In genomic region chrX:153470411-153471363, GRCh38 we compare ENCODE assay signal across 8 cellular contexts. TPM values are rescaled to one million over a fixed set of nuclear protein-coding genes. Genes with fewer than 3 reads are reported as not detected.
DNase-seq lines count a peak whose midpoint lies in the region; ATAC-seq and TF ChIP-seq lines count a peak whose summit lies in the region.

TSS of gene HAUS7 (minus strand) at chrX:153470576. CDS start at chrX:153470557, 19 bp downstream.

- peaks cover 26% of the 10 kb centered on the region for H3K4me1 ChIP-seq in osteoblast (ENCODE audit: insufficient read depth, low read length)
- H3K4me1 ChIP-seq in thoracic aorta (ENCODE audit: control insufficient read depth in 1 of 2, low read depth in 2 of 2), result peaks cover 6 to 49% of the 10 kb centered on the region in 2 donors

- H3K9me3 ChIP-seq in osteoblast (ENCODE audit: low read depth, low read length), result no peaks in the 10 kb centered on the region
- H3K9me3 ChIP-seq in thoracic aorta, result no peaks in the 10 kb centered on the region

- H2AFZ ChIP-seq in osteoblast (ENCODE audit: low read length), result peak within 1 kb of the TSS; percentile 29

- peaks cover 10% of the 10 kb centered on the region for H3K4me1 Mint-ChIP-seq in activated naive CD4-positive, alpha-beta T cell treated with anti-CD3 and anti-CD28 coated beads, Interleukin-2, amount 50 U/mL, for 24 hours

- H3K27ac ChIP-seq in osteoblast (ENCODE audit: low read depth, low read length) (no peak within 1 kb of the TSS), thoracic aorta (peak within 1 kb of the TSS; percentile 50 to 64)

- H3K36me3 ChIP-seq in osteoblast (ENCODE audit: insufficient read depth, low read length) (no peaks in the 10 kb centered on the region), thoracic aorta (no peaks in the 10 kb centered on the region)

- TF ChIP-seq CTCF in GM12864 (IDR thresholded peaks at IDR 0.05; ENCODE audit: low read depth, low read length, missing control alignments) (peak; percentile 68), osteoblast (IDR thresholded peaks at IDR 0.05; ENCODE audit: extremely low read depth, low read depth, low read length) (peak; percentile 52), thoracic aorta (IDR thresholded peaks at IDR 0.05) (peak; percentile 64)

- ATAC-seq in HG02610 (IDR thresholded peaks at IDR 0.05; ENCODE audit: unreplicated experiment) (peak; percentile 86), SK-N-SH treated with all-trans-retinoic acid at 6 μM for 48 hours (peak; percentile 84), thoracic aorta (ENCODE audit: insufficient number of reproducible peaks, low FRiP score, low read depth) (peak; percentile 82)

- no peaks in the 10 kb centered on the region for H3K27me3 ChIP-seq in osteoblast (ENCODE audit: insufficient read depth, low read length)
- no peaks in the 10 kb centered on the region for H3K27me3 ChIP-seq in thoracic aorta (replicated peaks; ENCODE audit: insufficient read depth)

- peak within 1 kb of the TSS; percentile 19 for H3K27ac Mint-ChIP-seq in activated naive CD4-positive, alpha-beta T cell treated with anti-CD3 and anti-CD28 coated beads, Interleukin-2, amount 50 U/mL, for 24 hours

- H3K27me3 Mint-ChIP-seq in activated naive CD4-positive, alpha-beta T cell treated with anti-CD3 and anti-CD28 coated beads, Interleukin-2, amount 50 U/mL, for 24 hours, result no peaks in the 10 kb centered on the region

- DNase-seq in GM12864 (ENCODE audit: low read depth) (peak; percentile 55), NCI-H1092 (lab: John Stamatoyannopoulos, UW) (peak; percentile 92), glomerular endothelial cell (ENCODE audit: extremely low read depth, low read depth, low spot score) (no peak), osteoblast (ENCODE audit: insufficient read length, low spot score, missing footprints) (peak; percentile 99), thoracic aorta (ENCODE audit: low spot score) (peak; percentile 38)

- H3K4me2 ChIP-seq in osteoblast (ENCODE audit: insufficient read depth, low read length), result peak within 1 kb of the TSS; percentile 82

- peak within 1 kb of the TSS; percentile 72 for H3K4me3 ChIP-seq in GM12864 (ENCODE audit: low read depth, low read length)
- peak within 1 kb of the TSS; percentile 75 for H3K4me3 ChIP-seq in osteoblast (ENCODE audit: insufficient read depth, low read length)
- H3K4me3 ChIP-seq in thoracic aorta, result peak within 1 kb of the TSS; percentile 76

- H3K79me2 ChIP-seq in osteoblast (ENCODE audit: insufficient read depth, low read length), result no peaks in the 10 kb centered on the region

- no peaks in the 10 kb centered on the region for H4K20me1 ChIP-seq in osteoblast (ENCODE audit: insufficient read depth, low read length)

- no peaks in the 10 kb centered on the region for H3K9me3 Mint-ChIP-seq in activated naive CD4-positive, alpha-beta T cell treated with anti-CD3 and anti-CD28 coated beads, Interleukin-2, amount 50 U/mL, for 24 hours

- peak within 1 kb of the TSS; percentile 81 for H3K4me3 Mint-ChIP-seq in activated naive CD4-positive, alpha-beta T cell treated with anti-CD3 and anti-CD28 coated beads, Interleukin-2, amount 50 U/mL, for 24 hours

- peaks cover 1% of the 10 kb centered on the region for H3K36me3 Mint-ChIP-seq in activated naive CD4-positive, alpha-beta T cell treated with anti-CD3 and anti-CD28 coated beads, Interleukin-2, amount 50 U/mL, for 24 hours

TF ChIP-seq in SK-N-SH treated with all-trans-retinoic acid at 6 μM for 48 hours, 23 proteins besides CTCF, POLR2A, EP300 and RAD21:
- TF ChIP-seq ZC3H10 (CRISPR knock-in tag; IDR thresholded peaks at IDR 0.05) (no peak), POU6F1 (CRISPR knock-in tag; IDR thresholded peaks at IDR 0.05; ENCODE audit: borderline replicate concordance, low read depth) (no peak), RARB (CRISPR knock-in tag; IDR thresholded peaks at IDR 0.05) (no peak), ZFP30 (CRISPR knock-in tag; IDR thresholded peaks at IDR 0.05) (no peak), ISL1 (CRISPR knock-in tag; IDR thresholded peaks at IDR 0.05) (no peak), BACH2 (CRISPR knock-in tag; IDR thresholded peaks at IDR 0.05; ENCODE audit: borderline replicate concordance) (no peak), OSR1 (CRISPR knock-in tag; IDR thresholded peaks at IDR 0.05) (no peak), TOX (CRISPR knock-in tag; IDR thresholded peaks at IDR 0.05; ENCODE audit: borderline replicate concordance) (no peak), TSHZ2 (CRISPR knock-in tag; IDR thresholded peaks at IDR 0.05) (no peak), ZNF565 (CRISPR knock-in tag; conservative IDR thresholded peaks at IDR 0.05; ENCODE audit: low read depth) (no peak), CSRNP3 (CRISPR knock-in tag; IDR thresholded peaks at IDR 0.05) (no peak), ZFP3 (CRISPR knock-in tag; IDR thresholded peaks at IDR 0.05) (no peak), GLIS3 (CRISPR knock-in tag; IDR thresholded peaks at IDR 0.05) (no peak), ZNF70 (CRISPR knock-in tag; IDR thresholded peaks at IDR 0.05) (no peak), CSDC2 (CRISPR knock-in tag; IDR thresholded peaks at IDR 0.05) (no peak), TCF4 (CRISPR knock-in tag; IDR thresholded peaks at IDR 0.05; ENCODE audit: borderline replicate concordance) (no peak), SNAI2 (CRISPR knock-in tag; IDR thresholded peaks at IDR 0.05) (no peak), ARNTL (CRISPR knock-in tag; IDR thresholded peaks at IDR 0.05; ENCODE audit: borderline replicate concordance, low read depth) (no peak), PATZ1 (CRISPR knock-in tag; IDR thresholded peaks at IDR 0.05; ENCODE audit: borderline replicate concordance) (no peak)

RNA-seq across cellular contexts. Expression of gene HAUS7, which starts in this region (rescaled TPM):
- 14.2 and 20.2 TPM in 2 replicates for total RNA-seq in glomerular endothelial cell
- 8.3 and 14.1 TPM in 2 replicates for total RNA-seq in osteoblast
- total RNA-seq in thoracic aorta, result 100 to 1,000 TPM; 111 TPM
